ENCODE assay signal across 1 cellular context in genomic region chr3:24086597-24087369, GRCh38.
TF ChIP-seq lines count a peak whose summit lies in the region.

No MANE protein-coding gene starts in this region.

TF ChIP-seq in HepG2, 621 proteins besides CTCF, POLR2A, EP300 and RAD21 (continued from another document):
- no peak for TF ChIP-seq SRY (CRISPR knock-in tag; IDR thresholded peaks at IDR 0.05)
